ENCODE assay signal across 8 cellular contexts in genomic region chr15:69452702-69453513, GRCh38. TPM values are rescaled to one million over a fixed set of nuclear protein-coding genes. Genes with fewer than 3 reads are reported as not detected.
DNase-seq lines count a peak whose midpoint lies in the region; ATAC-seq and TF ChIP-seq lines count a peak whose summit lies in the region.

TSS of gene RPLP1 (plus strand) at chr15:69452818. CDS start at chr15:69452949, 131 bp downstream.

- POLR2A ChIA-PET in CD4-positive, alpha-beta memory T cell (lab: Charles Lee; ENCODE audit: partially characterized antibody), result interaction anchor here (0.6 to 9.4 kb wide), 30 partner anchors 10 to 1220 kb away, joined by 3 to 488 read pairs (median 6); partner anchors contain the start of genes GLCE, KIF23 and TLE3

- ATAC-seq in GM19455 (IDR thresholded peaks at IDR 0.05; ENCODE audit: unreplicated experiment) (peak; percentile 79), memory B cell (ENCODE audit: low read depth) (peak; percentile 86)
- peak; percentile 78 for ATAC-seq in effector memory CD8-positive, alpha-beta T cell (replicated peaks)

- peak within 1 kb of the TSS; percentile 94 to 99 (median 98) for H3K27ac Mint-ChIP-seq in CD4-positive, alpha-beta memory T cell
- H3K27ac Mint-ChIP-seq in effector memory CD8-positive, alpha-beta T cell, result peak within 1 kb of the TSS; percentile 96 to 99
- H3K27ac Mint-ChIP-seq in memory B cell, result peak within 1 kb of the TSS; percentile 91

- H3K9me3 ChIP-seq in CD4-positive, alpha-beta memory T cell (ENCODE audit: control insufficient read depth in 1 of 2, low read length in 2 of 2), result no peaks in the 10 kb centered on the region

- CTCF ChIA-PET in CD4-positive, alpha-beta memory T cell (lab: Charles Lee; ENCODE audit: partially characterized antibody), result interaction anchor here (1.1 to 6.5 kb wide), 8 partner anchors 10 to 422 kb away, joined by 3 to 94 read pairs (median 6); partner anchors contain the start of gene KIF23

- DNase-seq in CD4-positive, alpha-beta memory T cell, result peak; percentile 96
- DNase-seq in HL-60 (ENCODE audit: low read depth in 1 of 2, low spot score in 1 of 2), result peak; percentile 95 to 96
- DNase-seq in NK-92 treated with Interleukin-12 subunit alpha and Interleukin-12 subunit beta, amount 100 ng/mL, for 24 hours (lab: John Stamatoyannopoulos, UW), result peak; percentile 95
- peak; percentile 92 to 93 for DNase-seq in activated CD8-positive, alpha-beta memory T cell treated with anti-CD3 and anti-CD28 coated beads for 4 hours (ENCODE audit: low read depth in 2 of 2)
- peak; percentile 93 to 96 (median 95) for DNase-seq in effector memory CD8-positive, alpha-beta T cell
- peak; percentile 96 for DNase-seq in memory B cell (ENCODE audit: low spot score in 2 of 2)
- peak; percentile 89 for DNase-seq in stimulated activated CD8-positive, alpha-beta memory T cell treated with anti-CD3 and anti-CD28 coated beads, Interleukin-12 subunit alpha, Interleukin-12 subunit beta, amount 100 ng/mL, for 24 hours (ENCODE audit: extremely low read depth)

- peak within 1 kb of the TSS; percentile 92 for H3K27ac ChIP-seq in CD4-positive, alpha-beta memory T cell (ENCODE audit: low read depth, low read length)
- H3K27ac ChIP-seq in HL-60 (replicated peaks), result peak within 1 kb of the TSS; percentile 88

- H3K4me3 Mint-ChIP-seq in CD4-positive, alpha-beta memory T cell, result peak within 1 kb of the TSS; percentile 94 to 100 (median 98)
- H3K4me3 Mint-ChIP-seq in effector memory CD8-positive, alpha-beta T cell, result peak within 1 kb of the TSS; percentile 94 to 96
- peak within 1 kb of the TSS; percentile 95 for H3K4me3 Mint-ChIP-seq in memory B cell

- TF ChIP-seq CTCF in HL-60 (IDR thresholded peaks at IDR 0.05; ENCODE audit: insufficient read depth, low read length), result no peak

- H3K36me3 Mint-ChIP-seq in CD4-positive, alpha-beta memory T cell, result peaks cover 25 to 55% of the 10 kb centered on the region in 2 donors
- peaks cover 57% of the 10 kb centered on the region for H3K36me3 Mint-ChIP-seq in effector memory CD8-positive, alpha-beta T cell (ENCODE audit: insufficient read depth)
- H3K36me3 Mint-ChIP-seq in memory B cell, result peaks cover 10% of the 10 kb centered on the region

- peaks cover 28 to 56% (median 37%) of the 10 kb centered on the region in 4 donors for H3K4me1 Mint-ChIP-seq in CD4-positive, alpha-beta memory T cell
- H3K4me1 Mint-ChIP-seq in effector memory CD8-positive, alpha-beta T cell (ENCODE audit: low read depth in 2 of 2), result peaks cover 32 to 35% of the 10 kb centered on the region in 2 donors
- peaks cover 26% of the 10 kb centered on the region for H3K4me1 Mint-ChIP-seq in memory B cell

- H3K36me3 ChIP-seq in CD4-positive, alpha-beta memory T cell (ENCODE audit: insufficient read depth, low read length), result peaks cover 27% of the 10 kb centered on the region

- H3K9me3 Mint-ChIP-seq in CD4-positive, alpha-beta memory T cell, result no peaks in the 10 kb centered on the region
- no peaks in the 10 kb centered on the region for H3K9me3 Mint-ChIP-seq in effector memory CD8-positive, alpha-beta T cell
- no peaks in the 10 kb centered on the region for H3K9me3 Mint-ChIP-seq in memory B cell

- peaks cover 36% of the 10 kb centered on the region for H3K4me1 ChIP-seq in CD4-positive, alpha-beta memory T cell (ENCODE audit: insufficient read depth, low read length)

- peak within 1 kb of the TSS; percentile 78 to 91 for H3K4me3 ChIP-seq in CD4-positive, alpha-beta memory T cell (ENCODE audit: low read length in 2 of 2)
- peak within 1 kb of the TSS; percentile 75 for H3K4me3 ChIP-seq in HL-60 (replicated peaks; ENCODE audit: insufficient read depth, low read length)

- no peaks in the 10 kb centered on the region for H3K27me3 ChIP-seq in CD4-positive, alpha-beta memory T cell (ENCODE audit: insufficient read depth, low read length)
- H3K27me3 ChIP-seq in HL-60 (ENCODE audit: insufficient read depth, poor library complexity, severe bottlenecking), result no peaks in the 10 kb centered on the region

- H3K27me3 Mint-ChIP-seq in CD4-positive, alpha-beta memory T cell, result no peaks in the 10 kb centered on the region
- H3K27me3 Mint-ChIP-seq in effector memory CD8-positive, alpha-beta T cell, result no peaks in the 10 kb centered on the region
- no peaks in the 10 kb centered on the region for H3K27me3 Mint-ChIP-seq in memory B cell

- intact Hi-C loops in CD4-positive, alpha-beta memory T cell (cut with micrococcal nuclease), result loop anchor here (1.0 to 5.0 kb wide), 6 partner anchors 9 to 646 kb away; partner anchors contain the start of genes GLCE and KIF23

RNA-seq across cellular contexts. Expression of gene RPLP1, which starts in this region (rescaled TPM):
- 1,000 to 10,000 TPM; 2,753 to 2,900 TPM for total RNA-seq in CD4-positive, alpha-beta memory T cell
- polyA plus RNA-seq in CD4-positive, alpha-beta memory T cell, result 1,000 to 10,000 TPM; 1,134 to 2,730 TPM

Comparison
In these comparisons a context has a peak if more than half of its experiments do, and no peak if none do; other contexts are left out.
1. Peak in every context shown above with its lines: DNase-seq, ATAC-seq, H3K4me3 ChIP-seq and H3K27ac ChIP-seq.